Comparison of ENCODE assay signal across 14 cellular contexts in the genomic region with DNA sequence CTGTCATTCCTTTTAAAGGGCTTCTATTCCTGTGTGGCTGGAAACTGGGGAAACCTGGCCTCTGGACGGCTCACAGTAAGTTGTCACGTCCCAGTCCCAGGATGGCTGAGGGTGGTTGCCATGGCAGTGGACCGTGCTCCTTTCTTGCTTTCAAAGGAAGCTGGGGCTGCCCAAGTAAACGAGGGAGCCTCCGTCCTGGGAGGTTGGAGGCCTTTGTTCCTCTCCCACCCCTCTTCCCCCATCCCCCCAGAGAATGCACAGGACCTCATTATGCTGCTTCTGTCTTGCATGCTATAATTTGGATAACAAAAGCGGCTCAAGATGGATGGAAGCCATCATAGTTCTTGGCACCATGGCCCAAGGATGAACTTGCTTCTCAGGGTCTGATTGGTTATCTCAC.
A peak's percentile ranks its signal among the peaks of the same experiment; 100 is the strongest.
DNase-seq lines count a peak whose midpoint lies in the region; FAIRE-seq and TF ChIP-seq lines count a peak whose summit lies in the region.
"Had no signal": no experiment of that assay in that cellular context is flagged by ENCODE, and none has a peak within 500 bp of the region (broad histone marks: within the 10 kb centered on the region; RNA-seq: fewer than 3 reads in every experiment).

No MANE protein-coding gene starts in this region.

- no CpG with 5 or more reads among the region's 6 CpGs for WGBS in mesendoderm (ENCODE audit: extremely low coverage, insufficient coverage, low lambda C conversion rate)

- H3K4me1 ChIP-seq in breast epithelium (no peaks in the 10 kb centered on the region), mesendoderm (ENCODE audit: control insufficient read depth, low read depth, low read length) (peaks cover 27% of the 10 kb centered on the region)
- H3K4me1 ChIP-seq: thyroid gland had no signal

- H4K5ac ChIP-seq in mesendoderm (ENCODE audit: low read length) = no peak overlapping the region

- intact Hi-C loops in breast epithelium (cut with DNase I; ENCODE audit: low total_unique reads) = no loop called here
- intact Hi-C loops in MCF 10A (cut with micrococcal nuclease) = no loop called here

- no peak overlapping the region for H4K8ac ChIP-seq in mesendoderm (ENCODE audit: low read depth, low read length)

- H3K56ac ChIP-seq in mesendoderm (ENCODE audit: low read length) = peak overlapping the region; percentile 17

- no peak overlapping the region for H3K4ac ChIP-seq in mesendoderm (ENCODE audit: low read depth, low read length)

- H2BK15ac ChIP-seq in mesendoderm (replicated peaks; ENCODE audit: low read depth) = no peak overlapping the region

- H3K9ac ChIP-seq in mesendoderm (ENCODE audit: low read length) = no peak overlapping the region

- FAIRE-seq in bronchial epithelial cell (lab: Jason Lieb, UNC) (peak; percentile 18), GM12891 (lab: Jason Lieb, UNC) (no peak)

- H3K27ac Mint-ChIP-seq in MCF 10A (ENCODE audit: low read depth, unreplicated experiment) (no peak overlapping the region), type B pancreatic cell (no peak overlapping the region)
- H3K27ac Mint-ChIP-seq: activated naive CD8-positive, alpha-beta T cell treated with anti-CD3 and anti-CD28 coated beads, Interleukin-2, amount 50 U/mL, for 24 hours; nephron; stimulated activated effector memory CD8-positive, alpha-beta T cell treated with anti-CD3 and anti-CD28 coated beads, Interleukin-12 subunit alpha, Interleukin-12 subunit beta, amount 100 ng/mL, for 72 hours had no signal

- H2AK5ac ChIP-seq in mesendoderm (ENCODE audit: low read length) = peak overlapping the region; percentile 80

- CTCF ChIA-PET in MCF 10A (lab: Yijun Ruan, JAX) = interaction anchor here (0.6 kb wide), 1 partner anchor 27 kb away, joined by 4 read pairs; no protein-coding TSS in a partner anchor

- POLR2A ChIA-PET in MCF 10A (lab: Yijun Ruan, JAX) = no interaction called here

- no peaks in the 10 kb centered on the region for H3K79me2 ChIP-seq in mesendoderm (ENCODE audit: control insufficient read depth, insufficient read depth, low read length)

- H2BK5ac ChIP-seq in mesendoderm (ENCODE audit: low read length) = peak overlapping the region; percentile 12

- H3K4me2 ChIP-seq in mesendoderm (ENCODE audit: low read length) = no peak overlapping the region

- H2BK120ac ChIP-seq in mesendoderm (ENCODE audit: low read depth, low read length) = no peak overlapping the region

- no peak for TF ChIP-seq CTCF in breast epithelium (IDR thresholded peaks at IDR 0.05)
- TF ChIP-seq CTCF in MCF 10A (IDR thresholded peaks at IDR 0.05; ENCODE audit: unreplicated experiment) = no peak
- no peak for TF ChIP-seq CTCF in bronchial epithelial cell (IDR thresholded peaks at IDR 0.05; ENCODE audit: insufficient read depth, low read length, severe bottlenecking)
- TF ChIP-seq CTCF in type B pancreatic cell (conservative IDR thresholded peaks at IDR 0.05) = no peak

- H3K9me3 Mint-ChIP-seq in MCF 10A (ENCODE audit: unreplicated experiment) = peaks cover 6% of the 10 kb centered on the region
- no peaks in the 10 kb centered on the region for H3K9me3 Mint-ChIP-seq in type B pancreatic cell
- H3K9me3 Mint-ChIP-seq: activated naive CD8-positive, alpha-beta T cell treated with anti-CD3 and anti-CD28 coated beads, Interleukin-2, amount 50 U/mL, for 24 hours; nephron; stimulated activated effector memory CD8-positive, alpha-beta T cell treated with anti-CD3 and anti-CD28 coated beads, Interleukin-12 subunit alpha, Interleukin-12 subunit beta, amount 100 ng/mL, for 72 hours had no signal

- H3K4me3 Mint-ChIP-seq in MCF 10A (ENCODE audit: unreplicated experiment) (no peak overlapping the region), type B pancreatic cell (no peak overlapping the region)
- H3K4me3 Mint-ChIP-seq: activated naive CD8-positive, alpha-beta T cell treated with anti-CD3 and anti-CD28 coated beads, Interleukin-2, amount 50 U/mL, for 24 hours; nephron; stimulated activated effector memory CD8-positive, alpha-beta T cell treated with anti-CD3 and anti-CD28 coated beads, Interleukin-12 subunit alpha, Interleukin-12 subunit beta, amount 100 ng/mL, for 72 hours had no signal

- BruUV-seq in MCF 10A (replicated peaks; lab: Mats Ljungman, UMichigan) = no TSS peak

- H3K23ac ChIP-seq in mesendoderm (ENCODE audit: low read length) = peak overlapping the region; percentile 24

- H3K4me3 ChIP-seq in breast epithelium (no peak overlapping the region), bronchial epithelial cell (ENCODE audit: low read depth, low read length) (no peak overlapping the region), mesendoderm (ENCODE audit: low read length) (no peak overlapping the region)
- H3K4me3 ChIP-seq: thyroid gland had no signal

- no peaks in the 10 kb centered on the region for H3K9me3 ChIP-seq in breast epithelium
- H3K9me3 ChIP-seq: thyroid gland had no signal

- peak; percentile 5 to 33 for DNase-seq in breast epithelium (ENCODE audit: low spot score in 2 of 2)
- no peak for DNase-seq in MCF 10A (ENCODE audit: unreplicated experiment)
- no peak for DNase-seq in bronchial epithelial cell (ENCODE audit: low read depth)
- peak; percentile 43 for DNase-seq in mesendoderm
- DNase-seq in type B pancreatic cell (ENCODE audit: extremely low spot score, unreplicated experiment) = peak; percentile 65
- no peak for DNase-seq in inferior parietal cortex (ENCODE audit: extremely low spot score)
- DNase-seq in GM12891 (ENCODE audit: insufficient read length, low spot score) = no peak
- DNase-seq in GM19238 (ENCODE audit: insufficient read length, low spot score) = no peak
- DNase-seq: activated naive CD8-positive, alpha-beta T cell treated with anti-CD3 and anti-CD28 coated beads, Interleukin-2, amount 50 U/mL, for 24 hours; effector CD8-positive, alpha-beta T cell; NCI-H146; thyroid gland had no signal

- no peaks in the 10 kb centered on the region for H3K79me1 ChIP-seq in mesendoderm (ENCODE audit: low read length)

- H3K27me3 Mint-ChIP-seq in MCF 10A (ENCODE audit: insufficient read depth, unreplicated experiment) (no peaks in the 10 kb centered on the region), type B pancreatic cell (peaks cover 8% of the 10 kb centered on the region)

- H3K4me1 Mint-ChIP-seq in MCF 10A (ENCODE audit: insufficient read depth, unreplicated experiment) = no peaks in the 10 kb centered on the region
- peaks cover 20% of the 10 kb centered on the region for H3K4me1 Mint-ChIP-seq in type B pancreatic cell (ENCODE audit: unreplicated experiment)
- H3K4me1 Mint-ChIP-seq: activated naive CD8-positive, alpha-beta T cell treated with anti-CD3 and anti-CD28 coated beads, Interleukin-2, amount 50 U/mL, for 24 hours; stimulated activated effector memory CD8-positive, alpha-beta T cell treated with anti-CD3 and anti-CD28 coated beads, Interleukin-12 subunit alpha, Interleukin-12 subunit beta, amount 100 ng/mL, for 72 hours had no signal

- TF ChIP-seq POLR2A in breast epithelium (IDR thresholded peaks at IDR 0.05) = no peak
- no peak for TF ChIP-seq POLR2A in GM12891 (IDR thresholded peaks at IDR 0.05; ENCODE audit: low read depth, low read length)

- H3K27ac ChIP-seq in breast epithelium (no peak overlapping the region), mesendoderm (ENCODE audit: low read depth, low read length) (no peak overlapping the region)
- H3K27ac ChIP-seq: thyroid gland had no signal

- no peaks in the 10 kb centered on the region for H3K36me3 ChIP-seq in breast epithelium
- H3K36me3 ChIP-seq in bronchial epithelial cell (ENCODE audit: control insufficient read depth, insufficient read depth, low read length) = no peaks in the 10 kb centered on the region
- H3K36me3 ChIP-seq in mesendoderm (ENCODE audit: control insufficient read depth, insufficient read depth, low read length) = no peaks in the 10 kb centered on the region
- H3K36me3 ChIP-seq: thyroid gland had no signal

- H3K27me3 ChIP-seq in breast epithelium = no peaks in the 10 kb centered on the region
- no peaks in the 10 kb centered on the region for H3K27me3 ChIP-seq in bronchial epithelial cell (ENCODE audit: control insufficient read depth, insufficient read depth, low read length)
- H3K27me3 ChIP-seq in mesendoderm (ENCODE audit: insufficient read depth, low read length, poor library complexity) = no peaks in the 10 kb centered on the region
- H3K27me3 ChIP-seq: thyroid gland had no signal

- H3K18ac ChIP-seq in mesendoderm (ENCODE audit: low read length) = peak overlapping the region; percentile 1

- no peaks in the 10 kb centered on the region for H3K36me3 Mint-ChIP-seq in MCF 10A (ENCODE audit: insufficient read depth, unreplicated experiment)
- no peaks in the 10 kb centered on the region for H3K36me3 Mint-ChIP-seq in type B pancreatic cell
- H3K36me3 Mint-ChIP-seq: stimulated activated effector memory CD8-positive, alpha-beta T cell treated with anti-CD3 and anti-CD28 coated beads, Interleukin-12 subunit alpha, Interleukin-12 subunit beta, amount 100 ng/mL, for 72 hours had no signal

TF ChIP-seq in GM12891, 5 proteins besides CTCF, POLR2A, EP300 and RAD21:
- TF ChIP-seq POU2F2 (IDR thresholded peaks at IDR 0.05; ENCODE audit: low read depth, low read length) (no peak), PAX5 (IDR thresholded peaks at IDR 0.05; ENCODE audit: insufficient read depth, low read length, severe bottlenecking) (no peak), POLR2AphosphoS5 (IDR thresholded peaks at IDR 0.05; ENCODE audit: low read depth, low read length) (no peak), TAF1 (IDR thresholded peaks at IDR 0.05; ENCODE audit: low read depth, low read length) (no peak), SPI1 (IDR thresholded peaks at IDR 0.05; ENCODE audit: low read depth, low read length) (no peak)

Comparison
In these comparisons a context has a peak if more than half of its experiments do, and no peak if none do; other contexts are left out.
1. DNase-seq: peak in breast epithelium (2 of 2), mesendoderm (single experiment) and type B pancreatic cell (single experiment); none in MCF 10A (single experiment), bronchial epithelial cell (single experiment), inferior parietal cortex (single experiment), GM12891 (single experiment) and GM19238 (single experiment).